ENCODE assay signal across 21 cellular contexts in the genomic region with DNA sequence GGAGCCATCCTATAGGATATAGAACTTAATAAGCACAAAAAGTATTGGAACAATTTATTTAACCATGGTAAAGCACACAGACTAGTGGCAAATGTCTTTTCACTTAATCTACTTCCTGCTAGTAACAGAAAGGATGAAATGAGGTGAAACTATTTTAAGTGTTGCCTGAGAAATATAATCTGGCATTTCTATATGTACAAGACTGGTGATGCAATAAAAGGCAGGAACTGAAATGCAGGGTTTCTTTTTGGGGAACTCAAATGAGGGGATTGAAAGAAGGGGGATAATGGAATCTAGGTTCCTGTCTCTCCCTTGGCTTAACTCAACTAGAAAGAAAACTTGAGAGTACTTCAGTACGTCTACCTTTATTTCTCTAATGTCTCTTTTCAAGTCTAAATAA.
A peak's percentile ranks its signal among the peaks of the same experiment; 100 is the strongest.
DNase-seq lines count a peak whose midpoint lies in the region; ATAC-seq and TF ChIP-seq lines count a peak whose summit lies in the region.
"Had no signal": no experiment of that assay in that cellular context is flagged by ENCODE, and none has a peak within 500 bp of the region (broad histone marks: within the 10 kb centered on the region; RNA-seq: fewer than 3 reads in every experiment).

No MANE protein-coding gene starts in this region.

- intact Hi-C loops in CD14-positive monocyte (cut with micrococcal nuclease): no loop called here

- H3K27me3 Mint-ChIP-seq in CD14-positive monocyte (ENCODE audit: low read depth in 3 of 3) (no peaks in the 10 kb centered on the region), T-cell (no peaks in the 10 kb centered on the region)
- H3K27me3 Mint-ChIP-seq: IgD-negative memory B cell; naive thymus-derived CD4-positive, alpha-beta T cell had no signal

- H3K4me1 Mint-ChIP-seq in CD14-positive monocyte (peaks cover 35% of the 10 kb centered on the region), T-cell (peaks cover 8 to 13% (median 9%) of the 10 kb centered on the region in 3 donors)

- H3K4me3 Mint-ChIP-seq in CD14-positive monocyte: no peak overlapping the region
- H3K4me3 Mint-ChIP-seq in T-cell: no peak overlapping the region
- H3K4me3 Mint-ChIP-seq: naive thymus-derived CD4-positive, alpha-beta T cell had no signal

- no peak for ATAC-seq in T-cell (replicated peaks in 1 of 4)
- ATAC-seq: gastroesophageal sphincter; naive thymus-derived CD4-positive, alpha-beta T cell; stimulated activated naive CD8-positive, alpha-beta T cell treated with anti-CD3 and anti-CD28 coated beads, Interleukin-15, Interleukin-2, amounts not matched to agents 100 U/mL and 50 U/mL, for 24 hours had no signal

- peaks cover 19 to 23% of the 10 kb centered on the region in 2 donors for H3K36me3 Mint-ChIP-seq in CD14-positive monocyte
- peaks cover 18% of the 10 kb centered on the region for H3K36me3 Mint-ChIP-seq in T-cell

- H3K9me3 Mint-ChIP-seq in CD14-positive monocyte (no peaks in the 10 kb centered on the region), T-cell (no peaks in the 10 kb centered on the region)
- H3K9me3 Mint-ChIP-seq: IgD-negative memory B cell; naive thymus-derived CD4-positive, alpha-beta T cell had no signal

- CTCF ChIA-PET in T-cell (lab: Charles Lee): interaction anchor here in 1 of 2 donors (0.7 kb wide), 1 partner anchor 15 kb away, joined by 3 read pairs; no protein-coding TSS in a partner anchor

- TF ChIP-seq CTCF in CD14-positive monocyte (IDR thresholded peaks at IDR 0.05): no peak

- DNase-seq in CD14-positive monocyte (ENCODE audit: low spot score) (no peak), Kasumi-1 (lab: John Stamatoyannopoulos, UW) (peak; percentile 31 to 50), SIG-M5 treated with dmso at 0.1 percent for 504 hours (lab: John Stamatoyannopoulos, UW; ENCODE audit: unreplicated experiment) (peak; percentile 91), fibroblast of peridontal ligament (ENCODE audit: extremely low read depth) (peak; percentile 9), NCI-H446 treated with DMSO at 0.1 percent for 48 hours (lab: John Stamatoyannopoulos, UW) (no peak), putamen (ENCODE audit: low spot score) (no peak), T-cell (no peak)
- no peak for DNase-seq in stimulated activated CD4-positive, alpha-beta T cell treated with anti-CD3 and anti-CD28 coated beads, Interleukin-2, amount 100 ng/mL, for 48 hours
- DNase-seq: activated CD4-positive, alpha-beta T cell treated with anti-CD3 and anti-CD28 coated beads for 48 hours; activated CD8-positive, alpha-beta memory T cell treated with anti-CD3 and anti-CD28 coated beads, Interleukin-2, amount 50 U/mL, for 4 hours; activated gamma-delta T cell; amniotic stem cell; caudate nucleus; naive thymus-derived CD4-positive, alpha-beta T cell; NCI-H1048; NCI-H1930; sigmoid colon; stimulated activated naive CD8-positive, alpha-beta T cell treated with anti-CD3 and anti-CD28 coated beads, Interleukin-15, Interleukin-2, amounts not matched to agents 100 U/mL and 50 U/mL, for 24 hours; trophoblast cell had no signal

- POLR2A ChIA-PET in T-cell (lab: Charles Lee): no interaction called here

- H3K27ac Mint-ChIP-seq in CD14-positive monocyte: peak overlapping the region; percentile 7 to 82 (median 66)
- H3K27ac Mint-ChIP-seq in T-cell: no peak overlapping the region

Comparison
In these comparisons a context has a peak if more than half of its experiments do, and no peak if none do; other contexts are left out.
1. DNase-seq: peak in Kasumi-1 (2 of 2), SIG-M5 treated with dmso at 0.1 percent for 504 hours (single experiment) and fibroblast of peridontal ligament (single experiment); none in CD14-positive monocyte (single experiment), NCI-H446 treated with DMSO at 0.1 percent for 48 hours (single experiment), stimulated activated CD4-positive, alpha-beta T cell treated with anti-CD3 and anti-CD28 coated beads, Interleukin-2, amount 100 ng/mL, for 48 hours (0 of 2), putamen (single experiment) and T-cell (0 of 34).
2. H3K27ac Mint-ChIP-seq: peak in CD14-positive monocyte (7 of 7); none in T-cell (0 of 2).